8 cellular contexts compared by ENCODE assay signal in the genomic region with DNA sequence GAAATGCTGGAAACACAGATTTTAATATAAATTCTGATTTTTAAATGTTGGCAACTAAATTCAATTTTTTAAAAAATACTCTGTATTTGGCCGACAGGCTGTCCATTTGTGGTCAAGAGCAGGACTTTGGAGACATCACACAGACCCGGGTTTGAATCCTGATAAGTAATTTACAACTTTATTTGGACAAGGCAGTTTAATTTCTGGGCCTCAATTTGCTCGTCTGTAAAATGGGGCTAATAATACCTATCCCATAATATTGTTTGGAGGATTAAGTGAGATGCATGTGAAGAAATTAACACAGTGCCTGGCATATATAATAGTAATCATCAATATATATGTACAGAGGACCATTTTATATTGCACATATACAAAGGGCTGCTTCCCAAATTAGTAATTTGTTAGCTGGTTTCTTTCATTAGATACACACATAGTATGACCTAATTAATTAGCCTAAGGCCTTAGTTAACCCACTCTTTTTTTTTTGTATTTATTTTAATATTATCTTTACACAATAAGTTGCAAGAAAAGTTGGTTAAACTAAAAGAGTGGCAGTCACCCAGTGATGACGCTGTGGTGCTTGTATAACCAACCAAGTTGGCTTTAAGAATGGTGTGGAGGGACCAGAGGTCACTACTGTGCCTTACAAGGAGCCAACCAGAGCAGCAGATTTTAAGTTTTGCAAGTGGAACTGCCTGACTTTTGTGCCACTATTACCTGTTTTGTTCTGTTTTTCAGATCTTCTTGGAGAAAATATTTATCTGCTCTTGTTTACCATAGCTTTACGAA. TPM values are rescaled to one million over a fixed set of nuclear protein-coding genes. Genes with fewer than 3 reads are reported as not detected.
A peak's percentile ranks its signal among the peaks of the same experiment; 100 is the strongest.
DNase-seq lines count a peak whose midpoint lies in the region; ATAC-seq and TF ChIP-seq lines count a peak whose summit lies in the region.

No MANE protein-coding gene starts in this region.

- H3K4me1 ChIP-seq in A673 (ENCODE audit: insufficient read depth, low read length, poor library complexity, severe bottlenecking) (peaks cover 12% of the 10 kb centered on the region), iPS-15b (ENCODE audit: control insufficient read depth, insufficient read depth, low read length) (peaks cover 2% of the 10 kb centered on the region)

- BruUV-seq in A673 (replicated peaks; lab: Mats Ljungman, UMichigan), result TSS peak; percentile 78

- no peaks in the 10 kb centered on the region for H3K27me3 Mint-ChIP-seq in activated T-helper 1 cell treated with anti-CD3 and anti-CD28 coated beads, Interleukin-12 subunit alpha, Interleukin-12 subunit beta, Interleukin-2, Interleukin-4 antibody, amounts not matched to agents 30 ng/mL and 10 ng/mL and 1 ng/mL, durations not matched to agents 14 hours and 24 hours and 36 hours (ENCODE audit: insufficient read depth)
- no peaks in the 10 kb centered on the region for H3K27me3 Mint-ChIP-seq in stimulated activated memory B cell treated with anti-CD40 and anti-IgM and Interleukin-4, amounts not matched to agents 10 μg/mL and 1 μg/mL and 100 μg/mL, for 72 hours

- H3K27ac Mint-ChIP-seq in activated T-helper 1 cell treated with anti-CD3 and anti-CD28 coated beads, Interleukin-12 subunit alpha, Interleukin-12 subunit beta, Interleukin-2, Interleukin-4 antibody, amounts not matched to agents 30 ng/mL and 10 ng/mL and 1 ng/mL, durations not matched to agents 14 hours and 24 hours and 36 hours, result peak overlapping the region; percentile 99
- H3K27ac Mint-ChIP-seq in stimulated activated memory B cell treated with anti-CD40 and anti-IgM and Interleukin-4, amounts not matched to agents 10 μg/mL and 1 μg/mL and 100 μg/mL, for 72 hours, result peak overlapping the region; percentile 100

- H3K36me3 Mint-ChIP-seq in activated T-helper 1 cell treated with anti-CD3 and anti-CD28 coated beads, Interleukin-12 subunit alpha, Interleukin-12 subunit beta, Interleukin-2, Interleukin-4 antibody, amounts not matched to agents 30 ng/mL and 10 ng/mL and 1 ng/mL, durations not matched to agents 14 hours and 24 hours and 36 hours (ENCODE audit: low read depth), result peaks cover 30% of the 10 kb centered on the region
- H3K36me3 Mint-ChIP-seq in stimulated activated memory B cell treated with anti-CD40 and anti-IgM and Interleukin-4, amounts not matched to agents 10 μg/mL and 1 μg/mL and 100 μg/mL, for 72 hours, result peaks cover 21% of the 10 kb centered on the region

- H3K27me3 ChIP-seq in A673 (replicated peaks; ENCODE audit: insufficient read depth, low read depth, low read length, poor library complexity), result no peaks in the 10 kb centered on the region
- H3K27me3 ChIP-seq in iPS-15b (ENCODE audit: control insufficient read depth, insufficient read depth, low read length), result no peaks in the 10 kb centered on the region

- peaks cover 56% of the 10 kb centered on the region for H3K4me1 Mint-ChIP-seq in activated T-helper 1 cell treated with anti-CD3 and anti-CD28 coated beads, Interleukin-12 subunit alpha, Interleukin-12 subunit beta, Interleukin-2, Interleukin-4 antibody, amounts not matched to agents 30 ng/mL and 10 ng/mL and 1 ng/mL, durations not matched to agents 14 hours and 24 hours and 36 hours (ENCODE audit: low read depth)
- peaks cover 69% of the 10 kb centered on the region for H3K4me1 Mint-ChIP-seq in stimulated activated memory B cell treated with anti-CD40 and anti-IgM and Interleukin-4, amounts not matched to agents 10 μg/mL and 1 μg/mL and 100 μg/mL, for 72 hours

- CTCF ChIA-PET in A673 (lab: Charles Lee), result interaction anchor here (1.0 kb wide), 1 partner anchor 89 kb away, joined by 4 read pairs; a partner anchor contains a TSS

- peak overlapping the region; percentile 84 for H3K4me3 ChIP-seq in A673 (ENCODE audit: low read depth, low read length, poor library complexity, severe bottlenecking)
- H3K4me3 ChIP-seq in iPS-15b (ENCODE audit: low read depth, low read length), result peak overlapping the region; percentile 96

- H3K9me3 ChIP-seq in A673 (ENCODE audit: low read depth, low read length, poor library complexity, severe bottlenecking) (no peaks in the 10 kb centered on the region), iPS-15b (ENCODE audit: control insufficient read depth, insufficient read depth, low read length) (no peaks in the 10 kb centered on the region)

- POLR2A ChIA-PET in A673 (lab: Charles Lee; ENCODE audit: low non-redundant PET), result no interaction called here

- H3K9me3 Mint-ChIP-seq in activated T-helper 1 cell treated with anti-CD3 and anti-CD28 coated beads, Interleukin-12 subunit alpha, Interleukin-12 subunit beta, Interleukin-2, Interleukin-4 antibody, amounts not matched to agents 30 ng/mL and 10 ng/mL and 1 ng/mL, durations not matched to agents 14 hours and 24 hours and 36 hours, result no peaks in the 10 kb centered on the region
- H3K9me3 Mint-ChIP-seq in stimulated activated memory B cell treated with anti-CD40 and anti-IgM and Interleukin-4, amounts not matched to agents 10 μg/mL and 1 μg/mL and 100 μg/mL, for 72 hours, result no peaks in the 10 kb centered on the region

- DNase-seq in A673 (ENCODE audit: low spot score), result no peak
- DNase-seq in HT-29 (ENCODE audit: low spot score), result peak; percentile 15
- DNase-seq in activated T-helper 1 cell treated with anti-CD3 and anti-CD28 coated beads, Interleukin-12 subunit alpha, Interleukin-12 subunit beta, Interleukin-2, Interleukin-4 antibody, amounts not matched to agents 30 ng/mL and 10 ng/mL and 1 ng/mL, durations not matched to agents 14 hours and 24 hours and 36 hours (ENCODE audit: low spot score), result no peak
- no peak for DNase-seq in HK-2 (ENCODE audit: unreplicated experiment)
- DNase-seq in NCI-H226, result no peak

- no peak for TF ChIP-seq CTCF in A673 (conservative IDR thresholded peaks at IDR 0.05; ENCODE audit: low read depth, low read length)

- H3K27ac ChIP-seq in A673 (ENCODE audit: low read depth, low read length, poor library complexity, severe bottlenecking), result peak overlapping the region; percentile 95

- peak overlapping the region; percentile 100 for H3K4me3 Mint-ChIP-seq in activated T-helper 1 cell treated with anti-CD3 and anti-CD28 coated beads, Interleukin-12 subunit alpha, Interleukin-12 subunit beta, Interleukin-2, Interleukin-4 antibody, amounts not matched to agents 30 ng/mL and 10 ng/mL and 1 ng/mL, durations not matched to agents 14 hours and 24 hours and 36 hours
- H3K4me3 Mint-ChIP-seq in stimulated activated memory B cell treated with anti-CD40 and anti-IgM and Interleukin-4, amounts not matched to agents 10 μg/mL and 1 μg/mL and 100 μg/mL, for 72 hours, result peak overlapping the region; percentile 95

- intact Hi-C loops in A673 (cut with micrococcal nuclease; ENCODE audit: unreplicated experiment), result no loop called here
- intact Hi-C loops in activated T-helper 1 cell treated with anti-CD3 and anti-CD28 coated beads, Interleukin-12 subunit alpha, Interleukin-12 subunit beta, Interleukin-2, Interleukin-4 antibody, amounts not matched to agents 30 ng/mL and 10 ng/mL and 1 ng/mL, durations not matched to agents 14 hours and 24 hours and 36 hours (cut with micrococcal nuclease), result loop anchor here (1.0 to 10.0 kb wide), 6 partner anchors 29 to 925 kb away; a partner anchor contains a TSS

- no peak overlapping the region for H3K9ac ChIP-seq in iPS-15b (ENCODE audit: low read depth, low read length)

- peak; percentile 45 for ATAC-seq in GM18519 (IDR thresholded peaks at IDR 0.05; ENCODE audit: low FRiP score, unreplicated experiment)
- no peak for ATAC-seq in stimulated activated memory B cell treated with anti-CD40 and anti-IgM and Interleukin-4, amounts not matched to agents 10 μg/mL and 1 μg/mL and 100 μg/mL, for 72 hours

- no peaks in the 10 kb centered on the region for H3K36me3 ChIP-seq in A673 (ENCODE audit: insufficient read depth, low read length, poor library complexity, severe bottlenecking)
- H3K36me3 ChIP-seq in iPS-15b (ENCODE audit: control insufficient read depth, insufficient read depth, low read length), result no peaks in the 10 kb centered on the region

RNA-seq across cellular contexts. Expression of a gene that starts 0.7 kb away (rescaled TPM):
- total RNA-seq in A673 (2021), result 8.3 and 9.6 TPM in 2 replicates
- total RNA-seq in HT-29 (2014; rRNA removed; shearing (Covaris generic)), result 7.2 and 8.0 TPM in 2 replicates
- total RNA-seq in activated T-helper 1 cell treated with anti-CD3 and anti-CD28 coated beads, Interleukin-12 subunit alpha, Interleukin-12 subunit beta, Interleukin-2, Interleukin-4 antibody, amounts not matched to agents 30 ng/mL and 10 ng/mL and 1 ng/mL, durations not matched to agents 14 hours and 24 hours and 36 hours, result 14.0 and 19.9 TPM in 2 replicates

RNA-seq across cellular contexts. Expression of a gene that starts 0.8 kb away (rescaled TPM):
- 13.3 and 14.3 TPM in 2 replicates for total RNA-seq in A673 (2021)
- 3.5 and 3.9 TPM in 2 replicates for total RNA-seq in HT-29 (2014; rRNA removed; shearing (Covaris generic))
- total RNA-seq in activated T-helper 1 cell treated with anti-CD3 and anti-CD28 coated beads, Interleukin-12 subunit alpha, Interleukin-12 subunit beta, Interleukin-2, Interleukin-4 antibody, amounts not matched to agents 30 ng/mL and 10 ng/mL and 1 ng/mL, durations not matched to agents 14 hours and 24 hours and 36 hours, result 10.3 and 11.8 TPM in 2 replicates

RNA-seq across cellular contexts. Expression of a gene that starts 30.1 kb away (rescaled TPM):
- 1.7 and 1.8 TPM in 2 replicates for total RNA-seq in A673 (2021)
- 0.63 and 1.4 TPM in 2 replicates for total RNA-seq in HT-29 (2014; rRNA removed; shearing (Covaris generic))
- total RNA-seq in activated T-helper 1 cell treated with anti-CD3 and anti-CD28 coated beads, Interleukin-12 subunit alpha, Interleukin-12 subunit beta, Interleukin-2, Interleukin-4 antibody, amounts not matched to agents 30 ng/mL and 10 ng/mL and 1 ng/mL, durations not matched to agents 14 hours and 24 hours and 36 hours, result 98.6 and 100 TPM in 2 replicates

Comparison
In these comparisons a context has a peak if more than half of its experiments do, and no peak if none do; other contexts are left out.
1. RNA of a gene that starts 30.1 kb away (total RNA-seq): 98.6 to 100 TPM in activated T-helper 1 cell treated with anti-CD3 and anti-CD28 coated beads, Interleukin-12 subunit alpha, Interleukin-12 subunit beta, Interleukin-2, Interleukin-4 antibody, amounts not matched to agents 30 ng/mL and 10 ng/mL and 1 ng/mL, durations not matched to agents 14 hours and 24 hours and 36 hours; 1.7 to 1.8 TPM in A673 and 0.63 to 1.4 TPM in HT-29; every median in the first group is over 10 times any median in the second.